8 cellular contexts compared by ENCODE assay signal in genomic region chr10:80158598-80159127, GRCh38. TPM values are rescaled to one million over a fixed set of nuclear protein-coding genes. Genes with fewer than 3 reads are reported as not detected.
DNase-seq lines count a peak whose midpoint lies in the region; ATAC-seq and TF ChIP-seq lines count a peak whose summit lies in the region.

No MANE protein-coding gene starts in this region.

- H3K14ac ChIP-seq in IMR-90 (replicated peaks; ENCODE audit: low read depth, low read length), result peak overlapping the region; percentile 92

- WGBS in IMR-90 (ENCODE audit: extremely low coverage in 2 of 2, insufficient read length in 1 of 2), 2 experiments, result 20% methylated on average over 4 of the region's 14 CpGs; no CpG with 5 or more reads in 1 of the 2 experiments

- no peaks in the 10 kb centered on the region for H3K9me3 Mint-ChIP-seq in activated T-helper 2 cell treated with anti-CD3 and anti-CD28 coated beads, Interferon-gamma antibody, Interleukin-2, Interleukin-4, amounts not matched to agents 10 μg/mL and 5 μg/mL and 100 μg/mL, durations not matched to agents 14 hours and 24 hours and 36 hours
- no peaks in the 10 kb centered on the region for H3K9me3 Mint-ChIP-seq in WTC11

- peak overlapping the region; percentile 94; the same call in 2 of the 3 replicates for H2BK15ac ChIP-seq in IMR-90 (ENCODE audit: low read depth, low read length)

- H2AK9ac ChIP-seq in IMR-90 (replicated peaks; ENCODE audit: low read depth, low read length, poor library complexity), result peak overlapping the region; percentile 97

- H3K36me3 Mint-ChIP-seq in activated T-helper 2 cell treated with anti-CD3 and anti-CD28 coated beads, Interferon-gamma antibody, Interleukin-2, Interleukin-4, amounts not matched to agents 10 μg/mL and 5 μg/mL and 100 μg/mL, durations not matched to agents 14 hours and 24 hours and 36 hours (ENCODE audit: low read depth), result peaks cover 92% of the 10 kb centered on the region
- peaks cover 56% of the 10 kb centered on the region for H3K36me3 Mint-ChIP-seq in WTC11

- H3K79me1 ChIP-seq in IMR-90 (ENCODE audit: low read depth in 1 of 2, low read length in 2 of 2), result peaks cover 27 to 74% of the 10 kb centered on the region in 2 experiments; a peak in 3 of 4 replicates

- peak overlapping the region; percentile 95 for H2BK120ac ChIP-seq in IMR-90 (ENCODE audit: low read depth, low read length)

- peak overlapping the region; percentile 67 for H3K56ac ChIP-seq in IMR-90 (ENCODE audit: extremely low read depth, insufficient read depth, low read length)

- in situ Hi-C loops in IMR-90 (cut with MboI; ENCODE audit: low sequenced_read_pairs), result loop anchor here (10.0 to 25.0 kb wide), 2 partner anchors 46 to 304 kb away; partner anchors contain the start of genes ANXA11 and TSPAN14

- no peak overlapping the region for H3K4me3 ChIP-seq in AG10803 (ENCODE audit: low read length)
- no peak overlapping the region for H3K4me3 ChIP-seq in IMR-90 (ENCODE audit: insufficient read depth, low read depth, low read length)

- POLR2A ChIA-PET in IMR-90 (lab: Charles Lee; ENCODE audit: unreplicated experiment) (no interaction called here), WTC11 (lab: Charles Lee) (no interaction called here)

- H3K4me2 ChIP-seq in IMR-90 (ENCODE audit: low read depth, low read length), result peak overlapping the region; percentile 43; the same call in 1 of the 2 replicates

- H3K9ac ChIP-seq in IMR-90 (ENCODE audit: low read depth, low read length), result 0 out of 2 replicates have a peak overlapping the region, but pooled peaks have one; percentile 25

- H3K9me1 ChIP-seq in IMR-90 (ENCODE audit: insufficient read depth, low read length), result peaks cover 55% of the 10 kb centered on the region

- TF ChIP-seq RAD21 in IMR-90 (IDR thresholded peaks at IDR 0.05; ENCODE audit: low read length), result no peak

- no TSS peak for BruUV-seq in IMR-90 (replicated peaks; lab: Mats Ljungman, UMichigan)

- H3K4ac ChIP-seq in IMR-90 (ENCODE audit: low read depth, low read length), result peak overlapping the region; percentile 99

- no peaks in the 10 kb centered on the region for H3K9me3 ChIP-seq in IMR-90 (ENCODE audit: control insufficient read depth, insufficient read depth, low read length)

- H2BK20ac ChIP-seq in IMR-90 (ENCODE audit: low read depth, low read length), result peak overlapping the region; percentile 97

- TF ChIP-seq POLR2A in IMR-90 (IDR thresholded peaks at IDR 0.05; ENCODE audit: low read depth, low read length), result 0 out of 2 replicates have a peak, but pooled peaks have one; percentile 54

- peak overlapping the region; percentile 25; the same call in 1 of the 2 replicates for H4K5ac ChIP-seq in IMR-90 (ENCODE audit: low read depth, low read length)

- H3K23ac ChIP-seq in IMR-90 (ENCODE audit: low read depth, low read length), result peak overlapping the region; percentile 95; the same call in 1 of the 2 replicates

- H2BK5ac ChIP-seq in IMR-90 (ENCODE audit: low read depth, low read length, poor library complexity, severe bottlenecking), result peak overlapping the region; percentile 92

- dilution Hi-C loops in IMR-90 (cut with HindIII; ENCODE audit: low sequenced_read_pairs, unreplicated experiment), result no loop called here

- no peak overlapping the region for H3K4me3 Mint-ChIP-seq in activated T-helper 2 cell treated with anti-CD3 and anti-CD28 coated beads, Interferon-gamma antibody, Interleukin-2, Interleukin-4, amounts not matched to agents 10 μg/mL and 5 μg/mL and 100 μg/mL, durations not matched to agents 14 hours and 24 hours and 36 hours (ENCODE audit: low read depth)
- no peak overlapping the region for H3K4me3 Mint-ChIP-seq in WTC11

- peak overlapping the region; percentile 12 for H3K27ac Mint-ChIP-seq in activated T-helper 2 cell treated with anti-CD3 and anti-CD28 coated beads, Interferon-gamma antibody, Interleukin-2, Interleukin-4, amounts not matched to agents 10 μg/mL and 5 μg/mL and 100 μg/mL, durations not matched to agents 14 hours and 24 hours and 36 hours
- H3K27ac Mint-ChIP-seq in WTC11, result no peak overlapping the region

- H3K18ac ChIP-seq in IMR-90 (ENCODE audit: low read depth, low read length), result peak overlapping the region; percentile 62

- no peaks in the 10 kb centered on the region for H3K27me3 Mint-ChIP-seq in activated T-helper 2 cell treated with anti-CD3 and anti-CD28 coated beads, Interferon-gamma antibody, Interleukin-2, Interleukin-4, amounts not matched to agents 10 μg/mL and 5 μg/mL and 100 μg/mL, durations not matched to agents 14 hours and 24 hours and 36 hours (ENCODE audit: low read depth)
- no peaks in the 10 kb centered on the region for H3K27me3 Mint-ChIP-seq in WTC11 (ENCODE audit: low read depth)

- CTCF ChIA-PET in IMR-90 (lab: Yijun Ruan, JAX) (no interaction called here), WTC11 (lab: Charles Lee) (interaction anchor here (1.2 kb wide), 1 partner anchor 15 kb away, joined by 5 read pairs; no protein-coding TSS in a partner anchor)

- H2AFZ ChIP-seq in IMR-90 (replicated peaks; ENCODE audit: low read length, poor library complexity), result peak overlapping the region; percentile 73

- H3K4me1 ChIP-seq in IMR-90 (ENCODE audit: control insufficient read depth, insufficient read depth, low read length), result peaks cover 46% of the 10 kb centered on the region

- H2AK5ac ChIP-seq in IMR-90 (ENCODE audit: low read depth, low read length), result peak overlapping the region; percentile 99

- DNase-seq in AG10803 (ENCODE audit: low read depth) (peak; percentile 99), IMR-90 (peak; percentile 99), Right ventricle myocardium inferior (ENCODE audit: missing footprints) (peak; percentile 90), renal cortical epithelial cell (ENCODE audit: low read depth) (peak; percentile 98), WTC11 (ENCODE audit: low spot score) (no peak)
- no peak for DNase-seq in activated T-helper 2 cell treated with anti-CD3 and anti-CD28 coated beads, Interferon-gamma antibody, Interleukin-2, Interleukin-4, amounts not matched to agents 10 μg/mL and 5 μg/mL and 100 μg/mL, durations not matched to agents 14 hours and 24 hours and 36 hours (ENCODE audit: low spot score)
- DNase-seq in activated CD4-positive, alpha-beta T cell treated with anti-CD3 and anti-CD28 coated beads, Interleukin-2, amount 50 U/mL, for 1 hour, result no peak

- no peaks in the 10 kb centered on the region for H3K27me3 ChIP-seq in IMR-90 (ENCODE audit: control insufficient read depth, insufficient read depth, low read length)

- peak overlapping the region; percentile 19 to 89; a peak in 3 of 4 replicates for H4K8ac ChIP-seq in IMR-90 (ENCODE audit: low read depth in 2 of 2, low read length in 2 of 2)

- peak overlapping the region; percentile 94 for H3K27ac ChIP-seq in IMR-90 (ENCODE audit: insufficient read depth, low read length)

- H3K4me1 Mint-ChIP-seq in activated T-helper 2 cell treated with anti-CD3 and anti-CD28 coated beads, Interferon-gamma antibody, Interleukin-2, Interleukin-4, amounts not matched to agents 10 μg/mL and 5 μg/mL and 100 μg/mL, durations not matched to agents 14 hours and 24 hours and 36 hours (ENCODE audit: low read depth), result peaks cover 15% of the 10 kb centered on the region
- H3K4me1 Mint-ChIP-seq in WTC11, result peaks cover 18% of the 10 kb centered on the region

- intact Hi-C loops in IMR-90 (cut with micrococcal nuclease), result no loop called here
- intact Hi-C loops in activated T-helper 2 cell treated with anti-CD3 and anti-CD28 coated beads, Interferon-gamma antibody, Interleukin-2, Interleukin-4, amounts not matched to agents 10 μg/mL and 5 μg/mL and 100 μg/mL, durations not matched to agents 14 hours and 24 hours and 36 hours (cut with micrococcal nuclease), result no loop called here
- intact Hi-C loops in Right ventricle myocardium inferior (cut with DNase I), result loop anchor here (1.0 kb wide), 1 partner anchor 47 kb away; the partner anchor contains the start of gene ANXA11

- H3K36me3 ChIP-seq in IMR-90 (ENCODE audit: control insufficient read depth, insufficient read depth, low read length), result peaks cover 63% of the 10 kb centered on the region

- H4K91ac ChIP-seq in IMR-90 (ENCODE audit: insufficient read depth, low read depth, low read length), result peak overlapping the region; percentile 94

- peaks cover 21% of the 10 kb centered on the region for H4K20me1 ChIP-seq in IMR-90 (ENCODE audit: insufficient read depth, low read length)

- TF ChIP-seq CTCF in AG10803 (conservative IDR thresholded peaks at IDR 0.05; ENCODE audit: low read length) (no peak), IMR-90 (conservative IDR thresholded peaks at IDR 0.05; ENCODE audit: low read depth, low read length) (no peak), WTC11 (IDR thresholded peaks at IDR 0.05) (no peak)

- ATAC-seq in IMR-90 (ENCODE audit: low read depth), result peak; percentile 65
- peak; percentile 92 for ATAC-seq in Right ventricle myocardium inferior
- no peak for ATAC-seq in WTC11
- no peak for ATAC-seq in GM19035 (IDR thresholded peaks at IDR 0.05; ENCODE audit: unreplicated experiment)

TF ChIP-seq in IMR-90, 13 proteins besides CTCF, POLR2A, EP300 and RAD21 (continues in another document):
- peak; percentile 72 for TF ChIP-seq MAZ (IDR thresholded peaks at IDR 0.05; ENCODE audit: borderline replicate concordance, low read depth, low read length)
- TF ChIP-seq CEBPB (IDR thresholded peaks at IDR 0.05; ENCODE audit: low read depth, low read length), result no peak

RNA-seq across cellular contexts. Expression of gene PLAC9, which starts 26.1 kb away (rescaled TPM):
- total RNA-seq in IMR-90 (2012; rRNA removed), result 1.6 and 1.9 TPM in 2 replicates
- polyA plus RNA-seq in IMR-90 (2012; rRNA removed), result 12.2 and 15.6 TPM in 2 replicates
- polyA plus RNA-seq in IMR-90 (2012; cell fraction: cytosol; rRNA removed), result 8.4 and 13.4 TPM in 2 replicates
- 2.1 and 3.1 TPM in 2 replicates for polyA plus RNA-seq in IMR-90 (2012; cell fraction: nucleus; rRNA removed; ENCODE audit: low replicate concordance)
- not detected in 2 replicates for total RNA-seq in activated T-helper 2 cell treated with anti-CD3 and anti-CD28 coated beads, Interferon-gamma antibody, Interleukin-2, Interleukin-4, amounts not matched to agents 10 μg/mL and 5 μg/mL and 100 μg/mL, durations not matched to agents 14 hours and 24 hours and 36 hours
- total RNA-seq in Right ventricle myocardium inferior, result 45.2 TPM
- total RNA-seq in renal cortical epithelial cell, result not detected in 2 replicates
- total RNA-seq in WTC11 (2021), result 4.6 to 7.3 TPM (median 6.6 TPM) in 3 replicates

RNA-seq across cellular contexts. Expression of gene ANXA11, which starts 46.7 kb away (rescaled TPM):
- total RNA-seq in IMR-90 (2012; rRNA removed) (39.4 and 40.8 TPM in 2 replicates), Right ventricle myocardium inferior (420 TPM), renal cortical epithelial cell (70.8 and 102 TPM in 2 replicates), WTC11 (2021) (67.5 to 83.3 TPM (median 80.1 TPM) in 3 replicates)
- polyA plus RNA-seq in IMR-90 (2012; rRNA removed), result 109 and 114 TPM in 2 replicates
- 104 and 105 TPM in 2 replicates for polyA plus RNA-seq in IMR-90 (2012; cell fraction: cytosol; rRNA removed)
- 86.2 and 114 TPM in 2 replicates for polyA plus RNA-seq in IMR-90 (2012; cell fraction: nucleus; rRNA removed; ENCODE audit: low replicate concordance)
- total RNA-seq in activated T-helper 2 cell treated with anti-CD3 and anti-CD28 coated beads, Interferon-gamma antibody, Interleukin-2, Interleukin-4, amounts not matched to agents 10 μg/mL and 5 μg/mL and 100 μg/mL, durations not matched to agents 14 hours and 24 hours and 36 hours, result 251 and 264 TPM in 2 replicates

Comparison
In these comparisons a context has a peak if more than half of its experiments do, and no peak if none do; other contexts are left out.
1. DNase-seq: peak in AG10803 (single experiment), IMR-90 (single experiment), Right ventricle myocardium inferior (single experiment) and renal cortical epithelial cell (single experiment); none in activated T-helper 2 cell treated with anti-CD3 and anti-CD28 coated beads, Interferon-gamma antibody, Interleukin-2, Interleukin-4, amounts not matched to agents 10 μg/mL and 5 μg/mL and 100 μg/mL, durations not matched to agents 14 hours and 24 hours and 36 hours (single experiment), WTC11 (single experiment) and activated CD4-positive, alpha-beta T cell treated with anti-CD3 and anti-CD28 coated beads, Interleukin-2, amount 50 U/mL, for 1 hour (single experiment).
2. ATAC-seq: peak in IMR-90 (single experiment) and Right ventricle myocardium inferior (single experiment); none in WTC11 (single experiment) and GM19035 (single experiment).